Comparison of ENCODE assay signal across 11 cellular contexts in the genomic region with DNA sequence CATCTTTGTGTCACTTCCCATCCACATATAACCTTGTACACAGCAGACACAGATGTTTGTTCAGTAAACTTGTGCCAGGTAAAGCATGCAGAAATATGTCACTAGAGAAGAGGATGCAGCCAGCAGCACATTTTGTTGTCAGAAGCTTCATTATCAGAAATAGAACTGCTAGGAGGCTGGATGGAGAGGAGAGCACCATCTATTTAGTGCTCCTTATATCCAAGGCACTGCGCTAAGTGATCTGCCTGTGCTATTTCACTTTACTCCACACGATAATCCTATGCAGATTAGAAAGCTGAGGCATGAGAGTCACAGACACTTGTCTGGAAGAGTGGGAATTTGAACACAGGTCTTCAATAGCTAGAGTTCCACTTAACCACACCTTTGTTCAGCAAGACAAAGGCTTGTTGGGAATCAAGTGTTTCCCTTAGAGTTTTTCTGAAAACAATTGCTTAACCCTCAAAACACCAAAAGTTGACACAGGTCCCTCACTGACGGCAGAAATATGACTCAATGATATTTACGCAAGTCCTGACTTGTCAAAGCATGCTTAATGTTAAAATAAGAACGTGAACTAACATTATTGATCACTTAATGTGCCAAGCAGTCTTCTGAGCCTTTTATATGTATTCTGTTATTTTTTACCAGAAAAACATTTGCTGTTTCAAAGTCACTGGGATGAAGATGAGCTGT. TPM values are rescaled to one million over a fixed set of nuclear protein-coding genes. Genes with fewer than 3 reads are reported as not detected.
DNase-seq lines count a peak whose midpoint lies in the region; ATAC-seq and TF ChIP-seq lines count a peak whose summit lies in the region.
"Had no signal": no experiment of that assay in that cellular context is flagged by ENCODE, and none has a peak within 500 bp of the region (broad histone marks: within the 10 kb centered on the region; RNA-seq: fewer than 3 reads in every experiment).

No MANE protein-coding gene starts in this region.

- H3K27ac Mint-ChIP-seq in activated naive CD4-positive, alpha-beta T cell treated with anti-CD3 and anti-CD28 coated beads, Interleukin-2, amount 50 U/mL, for 24 hours, result peak overlapping the region; percentile 52
- H3K27ac Mint-ChIP-seq in activated CD8-positive, alpha-beta T cell treated with anti-CD3 and anti-CD28 coated beads for 36 hours, result peak overlapping the region; percentile 81

- intact Hi-C loops in activated CD8-positive, alpha-beta T cell treated with anti-CD3 and anti-CD28 coated beads for 36 hours (cut with micrococcal nuclease), result no loop called here

- TF ChIP-seq CTCF in activated CD8-positive, alpha-beta T cell treated with anti-CD3 and anti-CD28 coated beads for 36 hours (IDR thresholded peaks at IDR 0.05), result no peak
- no peak for TF ChIP-seq CTCF in gastroesophageal sphincter (IDR thresholded peaks at IDR 0.05)

- no peak for TF ChIP-seq EP300 in gastroesophageal sphincter (IDR thresholded peaks at IDR 0.05)

- H3K27me3 ChIP-seq in gastroesophageal sphincter, result peaks cover 8% of the 10 kb centered on the region

- ATAC-seq in activated CD8-positive, alpha-beta T cell treated with anti-CD3 and anti-CD28 coated beads for 36 hours, result no peak
- ATAC-seq in gastroesophageal sphincter, result no peak
- ATAC-seq in GM21576 (IDR thresholded peaks at IDR 0.05; ENCODE audit: unreplicated experiment), result no peak
- ATAC-seq in GM18498 (IDR thresholded peaks at IDR 0.05; ENCODE audit: unreplicated experiment), result no peak

- peaks cover 0 to 8% of the 10 kb centered on the region in 2 donors for H3K36me3 ChIP-seq in gastroesophageal sphincter

- H3K4me3 ChIP-seq in gastroesophageal sphincter, result no peak overlapping the region

- POLR2A ChIA-PET in activated CD8-positive, alpha-beta T cell treated with anti-CD3 and anti-CD28 coated beads for 36 hours (lab: Charles Lee), result no interaction called here

- H3K9me3 ChIP-seq in gastroesophageal sphincter, result no peaks in the 10 kb centered on the region

- 93 to 96% methylated on average over 3 to 5 of the region's 5 CpGs for WGBS in gastroesophageal sphincter (ENCODE audit: low coverage in 1 of 2), 2 donors

- peaks cover 33% of the 10 kb centered on the region for H3K4me1 Mint-ChIP-seq in activated naive CD4-positive, alpha-beta T cell treated with anti-CD3 and anti-CD28 coated beads, Interleukin-2, amount 50 U/mL, for 24 hours
- H3K4me1 Mint-ChIP-seq in activated CD8-positive, alpha-beta T cell treated with anti-CD3 and anti-CD28 coated beads for 36 hours (ENCODE audit: low read depth), result peaks cover 28% of the 10 kb centered on the region

- peaks cover 5% of the 10 kb centered on the region for H3K36me3 Mint-ChIP-seq in activated naive CD4-positive, alpha-beta T cell treated with anti-CD3 and anti-CD28 coated beads, Interleukin-2, amount 50 U/mL, for 24 hours
- H3K36me3 Mint-ChIP-seq in activated CD8-positive, alpha-beta T cell treated with anti-CD3 and anti-CD28 coated beads for 36 hours (ENCODE audit: low read depth), result peaks cover 15% of the 10 kb centered on the region

- DNase-seq in activated naive CD4-positive, alpha-beta T cell treated with Interleukin-2 at 50 U/mL for 16 hours, result no peak
- no peak for DNase-seq in activated CD8-positive, alpha-beta T cell treated with anti-CD3 and anti-CD28 coated beads for 36 hours
- no peak for DNase-seq in cerebellar nuclear complex (lab: John Stamatoyannopoulos, UW)
- DNase-seq: COR-L47, left cardiac atrium, NCI-H2029 treated with DMSO at 0.1 percent for 48 hours had no signal

- CTCF ChIA-PET in activated CD8-positive, alpha-beta T cell treated with anti-CD3 and anti-CD28 coated beads for 36 hours (lab: Charles Lee), result interaction anchor here (1.0 to 1.8 kb wide), 3 partner anchors 32 to 40 kb away, joined by 3 to 7 read pairs (median 4); no protein-coding TSS in a partner anchor

- peaks cover 2% of the 10 kb centered on the region for H3K27me3 Mint-ChIP-seq in activated naive CD4-positive, alpha-beta T cell treated with anti-CD3 and anti-CD28 coated beads, Interleukin-2, amount 50 U/mL, for 24 hours
- H3K27me3 Mint-ChIP-seq in activated CD8-positive, alpha-beta T cell treated with anti-CD3 and anti-CD28 coated beads for 36 hours, result peaks cover 7% of the 10 kb centered on the region

- H3K4me3 Mint-ChIP-seq in activated naive CD4-positive, alpha-beta T cell treated with anti-CD3 and anti-CD28 coated beads, Interleukin-2, amount 50 U/mL, for 24 hours, result peak overlapping the region; percentile 87
- H3K4me3 Mint-ChIP-seq in activated CD8-positive, alpha-beta T cell treated with anti-CD3 and anti-CD28 coated beads for 36 hours, result peak overlapping the region; percentile 90

- H3K27ac ChIP-seq in gastroesophageal sphincter, result peak overlapping the region in 3 of 4 donors; percentile 85 to 90 (median 86)
- peak overlapping the region; percentile 97 for H3K27ac ChIP-seq in temporal lobe (ENCODE audit: low read depth, low read length)

- H3K9me3 Mint-ChIP-seq in activated naive CD4-positive, alpha-beta T cell treated with anti-CD3 and anti-CD28 coated beads, Interleukin-2, amount 50 U/mL, for 24 hours, result no peaks in the 10 kb centered on the region
- no peaks in the 10 kb centered on the region for H3K9me3 Mint-ChIP-seq in activated CD8-positive, alpha-beta T cell treated with anti-CD3 and anti-CD28 coated beads for 36 hours

- no peak for TF ChIP-seq POLR2A in gastroesophageal sphincter (IDR thresholded peaks at IDR 0.05)

- H3K4me1 ChIP-seq in gastroesophageal sphincter, result peaks cover 3 to 29% (median 14%) of the 10 kb centered on the region in 3 donors

RNA-seq across cellular contexts. Expression of a gene that starts 1.2 kb away (rescaled TPM):
- 10 to 100 TPM; 31.5 to 31.6 TPM for total RNA-seq in activated CD8-positive, alpha-beta T cell treated with anti-CD3 and anti-CD28 coated beads for 36 hours
- total RNA-seq in gastroesophageal sphincter (10 to 100 TPM in 1 of 4 donors, 1 to 10 TPM in 3; 2.3 to 13.6 (median 6.0) TPM), temporal lobe (36.4 TPM)

RNA-seq across cellular contexts. Expression of a gene that starts 1.8 kb away (rescaled TPM):
- not detected for total RNA-seq in activated CD8-positive, alpha-beta T cell treated with anti-CD3 and anti-CD28 coated beads for 36 hours
- total RNA-seq in gastroesophageal sphincter (not detected), temporal lobe (not detected)
- total RNA-seq: left cardiac atrium had no signal
